ENCODE assay signal across 8 cellular contexts in the genomic region with DNA sequence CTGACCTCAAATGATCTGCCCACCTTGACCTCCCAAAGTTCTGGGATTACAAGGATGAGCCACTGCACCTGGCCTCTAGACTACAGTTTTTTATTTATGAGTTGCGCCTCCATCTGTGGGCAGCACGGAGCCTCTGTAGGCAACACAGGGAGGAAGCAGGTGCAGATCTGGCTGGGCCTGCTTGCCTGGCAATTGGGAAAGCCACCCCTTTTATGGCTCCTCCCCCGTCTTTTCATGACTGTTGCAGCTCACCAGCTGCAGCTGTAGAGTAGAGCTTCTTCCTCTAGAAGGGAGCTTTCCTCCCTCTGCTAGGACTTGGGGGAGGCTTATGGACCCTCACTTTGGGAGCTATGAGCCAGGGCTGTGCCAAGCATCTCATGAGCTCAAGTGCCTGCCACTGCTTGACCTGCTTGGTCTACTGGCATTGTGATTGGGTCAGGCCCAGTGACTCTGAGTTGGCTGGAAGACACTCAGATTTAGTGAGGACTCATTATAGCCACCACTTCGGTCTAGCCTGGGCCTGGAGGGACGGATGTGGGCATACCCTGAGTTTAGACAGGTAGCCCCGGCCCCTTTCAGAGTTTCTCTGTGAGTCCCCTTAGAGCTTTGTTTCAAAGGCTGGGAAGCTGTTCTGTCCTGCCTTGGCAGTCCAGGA. TPM values are rescaled to one million over a fixed set of nuclear protein-coding genes. Genes with fewer than 3 reads are reported as not detected.
DNase-seq lines count a peak whose midpoint lies in the region; ATAC-seq and TF ChIP-seq lines count a peak whose summit lies in the region.

No MANE protein-coding gene starts in this region.

- CTCF ChIA-PET in activated naive CD4-positive, alpha-beta T cell treated with anti-CD3 and anti-CD28 coated beads, Interleukin-2, amount 10 ng/mL, durations not matched to agents 7 days and 5 days (lab: Charles Lee), result interaction anchor here (1.6 to 9.7 kb wide), 2 partner anchors 9 to 67 kb away, joined by 5 to 432 read pairs; no protein-coding TSS in a partner anchor
- CTCF ChIA-PET in activated B cell treated with CpG ODN at 0.5 μM for 24 hours (lab: Charles Lee), result interaction anchor here (0.7 to 9.0 kb wide), 4 partner anchors 15 to 68 kb away, joined by 3 to 321 read pairs (median 7); partner anchors contain the start of genes PRMT7 and SLC7A6OS
- CTCF ChIA-PET in CD8-positive, alpha-beta memory T cell (lab: Charles Lee), result interaction anchor here (5.5 to 8.0 kb wide), 2 partner anchors 13 to 67 kb away, joined by 42 to 405 read pairs; partner anchors contain the start of gene PLA2G15

- peak; percentile 38 for ATAC-seq in HG03565 (IDR thresholded peaks at IDR 0.05; ENCODE audit: unreplicated experiment)
- ATAC-seq in activated B cell treated with CpG ODN at 0.5 μM for 24 hours (ENCODE audit: low read depth), result peak; percentile 83
- ATAC-seq in effector memory CD8-positive, alpha-beta T cell (replicated peaks), result no peak

- H3K79me2 ChIP-seq in osteoblast (ENCODE audit: insufficient read depth, low read length), result peaks cover 4% of the 10 kb centered on the region

- DNase-seq in activated naive CD4-positive, alpha-beta T cell treated with anti-CD3 and anti-CD28 coated beads, Interleukin-2, amount 10 ng/mL, durations not matched to agents 7 days and 5 days, result peak; percentile 69
- DNase-seq in activated naive CD4-positive, alpha-beta T cell treated with anti-CD3 and anti-CD28 coated beads, Interleukin-2, amount 50 U/mL, for 16 hours, result no peak
- DNase-seq in activated B cell treated with CpG ODN at 0.5 μM for 24 hours (no peak), osteoblast (ENCODE audit: insufficient read length, low spot score, missing footprints) (peak; percentile 87), MG63 (no peak)
- DNase-seq in effector memory CD8-positive, alpha-beta T cell, result no peak
- no peak for DNase-seq in CD8-positive, alpha-beta memory T cell

- peak overlapping the region; percentile 49 for H2AFZ ChIP-seq in osteoblast (ENCODE audit: low read length)

- TF ChIP-seq CTCF in activated B cell treated with CpG ODN at 0.5 μM for 24 hours (IDR thresholded peaks at IDR 0.05) (no peak), osteoblast (IDR thresholded peaks at IDR 0.05; ENCODE audit: extremely low read depth, low read depth, low read length) (no peak)

- no peaks in the 10 kb centered on the region for H4K20me1 ChIP-seq in osteoblast (ENCODE audit: insufficient read depth, low read length)

- no peak overlapping the region for H3K4me3 Mint-ChIP-seq in activated naive CD4-positive, alpha-beta T cell treated with anti-CD3 and anti-CD28 coated beads, Interleukin-2, amount 10 ng/mL, durations not matched to agents 7 days and 5 days
- H3K4me3 Mint-ChIP-seq in activated B cell treated with CpG ODN at 0.5 μM for 24 hours, result no peak overlapping the region
- no peak overlapping the region for H3K4me3 Mint-ChIP-seq in effector memory CD8-positive, alpha-beta T cell
- no peak overlapping the region for H3K4me3 Mint-ChIP-seq in CD8-positive, alpha-beta memory T cell

- no peaks in the 10 kb centered on the region for H3K27me3 Mint-ChIP-seq in activated naive CD4-positive, alpha-beta T cell treated with anti-CD3 and anti-CD28 coated beads, Interleukin-2, amount 10 ng/mL, durations not matched to agents 7 days and 5 days
- no peaks in the 10 kb centered on the region for H3K27me3 Mint-ChIP-seq in activated B cell treated with CpG ODN at 0.5 μM for 24 hours
- no peaks in the 10 kb centered on the region for H3K27me3 Mint-ChIP-seq in effector memory CD8-positive, alpha-beta T cell
- peaks cover 0 to 1% of the 10 kb centered on the region in 2 donors for H3K27me3 Mint-ChIP-seq in CD8-positive, alpha-beta memory T cell

- intact Hi-C loops in activated B cell treated with CpG ODN at 0.5 μM for 24 hours (cut with micrococcal nuclease), result loop anchor here (1.0 kb wide), 1 partner anchor 12 kb away; the partner anchor contains the start of gene PLA2G15

- POLR2A ChIA-PET in activated B cell treated with CpG ODN at 0.5 μM for 24 hours (lab: Charles Lee), result interaction anchor here (0.6 to 1.6 kb wide), 10 partner anchors 12 to 252 kb away, joined by 3 to 8 read pairs (median 4); partner anchors contain the start of genes DDX28, DUS2, PLA2G15 and PRMT7
- POLR2A ChIA-PET in CD8-positive, alpha-beta memory T cell (lab: Charles Lee), result no interaction called here

- H3K27ac ChIP-seq in osteoblast (ENCODE audit: low read depth, low read length), result peak overlapping the region; percentile 78
- no peak overlapping the region for H3K27ac ChIP-seq in CD8-positive, alpha-beta memory T cell (ENCODE audit: low read depth, low read length)

- no peaks in the 10 kb centered on the region for H3K9me3 Mint-ChIP-seq in activated naive CD4-positive, alpha-beta T cell treated with anti-CD3 and anti-CD28 coated beads, Interleukin-2, amount 10 ng/mL, durations not matched to agents 7 days and 5 days
- H3K9me3 Mint-ChIP-seq in activated B cell treated with CpG ODN at 0.5 μM for 24 hours, result no peaks in the 10 kb centered on the region
- H3K9me3 Mint-ChIP-seq in effector memory CD8-positive, alpha-beta T cell, result no peaks in the 10 kb centered on the region
- H3K9me3 Mint-ChIP-seq in CD8-positive, alpha-beta memory T cell, result no peaks in the 10 kb centered on the region

- H3K4me3 ChIP-seq in osteoblast (ENCODE audit: insufficient read depth, low read length), result no peak overlapping the region
- no peak overlapping the region for H3K4me3 ChIP-seq in MG63
- H3K4me3 ChIP-seq in CD8-positive, alpha-beta memory T cell (ENCODE audit: low read length), result no peak overlapping the region

- H3K27me3 ChIP-seq in osteoblast (ENCODE audit: insufficient read depth, low read length), result no peaks in the 10 kb centered on the region
- no peaks in the 10 kb centered on the region for H3K27me3 ChIP-seq in MG63
- H3K27me3 ChIP-seq in CD8-positive, alpha-beta memory T cell (ENCODE audit: insufficient read depth, low read length, poor library complexity, severe bottlenecking), result no peaks in the 10 kb centered on the region

- peak overlapping the region; percentile 34 for H3K27ac Mint-ChIP-seq in activated naive CD4-positive, alpha-beta T cell treated with anti-CD3 and anti-CD28 coated beads, Interleukin-2, amount 10 ng/mL, durations not matched to agents 7 days and 5 days
- H3K27ac Mint-ChIP-seq in activated B cell treated with CpG ODN at 0.5 μM for 24 hours, result peak overlapping the region; percentile 88
- no peak overlapping the region for H3K27ac Mint-ChIP-seq in effector memory CD8-positive, alpha-beta T cell
- H3K27ac Mint-ChIP-seq in CD8-positive, alpha-beta memory T cell, result no peak overlapping the region

- H3K36me3 Mint-ChIP-seq in activated naive CD4-positive, alpha-beta T cell treated with anti-CD3 and anti-CD28 coated beads, Interleukin-2, amount 10 ng/mL, durations not matched to agents 7 days and 5 days, result peaks cover 4% of the 10 kb centered on the region
- H3K36me3 Mint-ChIP-seq in activated B cell treated with CpG ODN at 0.5 μM for 24 hours (ENCODE audit: low read depth), result peaks cover 12% of the 10 kb centered on the region
- H3K36me3 Mint-ChIP-seq in effector memory CD8-positive, alpha-beta T cell (ENCODE audit: insufficient read depth), result peaks cover 24% of the 10 kb centered on the region
- H3K36me3 Mint-ChIP-seq in CD8-positive, alpha-beta memory T cell, result peaks cover 0 to 48% (median 12%) of the 10 kb centered on the region in 3 donors

- peaks cover 17% of the 10 kb centered on the region for H3K4me1 ChIP-seq in osteoblast (ENCODE audit: insufficient read depth, low read length)
- H3K4me1 ChIP-seq in CD8-positive, alpha-beta memory T cell (ENCODE audit: insufficient read depth, low read length), result peaks cover 6% of the 10 kb centered on the region

- H3K4me1 Mint-ChIP-seq in activated naive CD4-positive, alpha-beta T cell treated with anti-CD3 and anti-CD28 coated beads, Interleukin-2, amount 10 ng/mL, durations not matched to agents 7 days and 5 days, result peaks cover 24% of the 10 kb centered on the region
- H3K4me1 Mint-ChIP-seq in activated B cell treated with CpG ODN at 0.5 μM for 24 hours, result peaks cover 34% of the 10 kb centered on the region
- peaks cover 6% of the 10 kb centered on the region in 2 donors for H3K4me1 Mint-ChIP-seq in effector memory CD8-positive, alpha-beta T cell (ENCODE audit: low read depth in 2 of 2)
- peaks cover 6 to 9% (median 8%) of the 10 kb centered on the region in 3 donors for H3K4me1 Mint-ChIP-seq in CD8-positive, alpha-beta memory T cell

- peaks cover 45% of the 10 kb centered on the region for H3K36me3 ChIP-seq in osteoblast (ENCODE audit: insufficient read depth, low read length)
- H3K36me3 ChIP-seq in MG63, result no peaks in the 10 kb centered on the region
- H3K36me3 ChIP-seq in CD8-positive, alpha-beta memory T cell (ENCODE audit: insufficient read depth, low read length), result peaks cover 5% of the 10 kb centered on the region

- no peaks in the 10 kb centered on the region for H3K9me3 ChIP-seq in osteoblast (ENCODE audit: low read depth, low read length)
- no peaks in the 10 kb centered on the region for H3K9me3 ChIP-seq in MG63
- H3K9me3 ChIP-seq in CD8-positive, alpha-beta memory T cell (ENCODE audit: low read length), result no peaks in the 10 kb centered on the region

- peak overlapping the region; percentile 52 for H3K4me2 ChIP-seq in osteoblast (ENCODE audit: insufficient read depth, low read length)

RNA-seq across cellular contexts. Expression of gene SLC7A6, which starts 6.9 kb away (rescaled TPM):
- 52.5 and 54.1 TPM in 2 replicates for total RNA-seq in activated B cell treated with CpG ODN at 0.5 μM for 24 hours
- 35.1 and 36.9 TPM in 2 replicates for total RNA-seq in osteoblast
- total RNA-seq in MG63 (2014; rRNA removed; shearing (Covaris generic); ENCODE audit: low replicate concordance), result 3.9 and 6.5 TPM in 2 replicates
- 10 to 100 TPM; 91.2 to 94.9 TPM for total RNA-seq in CD8-positive, alpha-beta memory T cell
- 18.7 TPM for polyA plus RNA-seq in CD8-positive, alpha-beta memory T cell

RNA-seq across cellular contexts. Expression of gene PLA2G15, which starts 12.2 kb away (rescaled TPM):
- total RNA-seq in activated B cell treated with CpG ODN at 0.5 μM for 24 hours, result 5.7 and 8.6 TPM in 2 replicates
- 30.8 and 30.9 TPM in 2 replicates for total RNA-seq in osteoblast
- 10.4 and 13.7 TPM in 2 replicates for total RNA-seq in MG63 (2014; rRNA removed; shearing (Covaris generic); ENCODE audit: low replicate concordance)
- total RNA-seq in CD8-positive, alpha-beta memory T cell, result 1 to 10 TPM; 9.0 to 9.4 TPM
- polyA plus RNA-seq in CD8-positive, alpha-beta memory T cell, result 11.0 TPM

RNA-seq across cellular contexts. Expression of gene ESRP2, which starts 21.5 kb away (rescaled TPM):
- total RNA-seq in activated B cell treated with CpG ODN at 0.5 μM for 24 hours, result 0.10 and 0.40 TPM in 2 replicates
- under 0.01 TPM in 1 of 2 replicates, not detected in the other for total RNA-seq in osteoblast
- 0.36 TPM in 1 of 2 replicates, not detected in the other for total RNA-seq in MG63 (2014; rRNA removed; shearing (Covaris generic); ENCODE audit: low replicate concordance)
- total RNA-seq in CD8-positive, alpha-beta memory T cell, result under 1 TPM; 0.11 to 0.27 TPM
- polyA plus RNA-seq in CD8-positive, alpha-beta memory T cell, result 0.32 TPM

RNA-seq across cellular contexts. Expression of gene SLC7A6OS, which starts 53.4 kb away (rescaled TPM):
- total RNA-seq in activated B cell treated with CpG ODN at 0.5 μM for 24 hours (34.8 and 42.0 TPM in 2 replicates), osteoblast (12.1 and 12.3 TPM in 2 replicates)
- total RNA-seq in MG63 (2014; rRNA removed; shearing (Covaris generic); ENCODE audit: low replicate concordance), result 5.5 and 5.7 TPM in 2 replicates
- 10 to 100 TPM; 21.8 to 25.5 TPM for total RNA-seq in CD8-positive, alpha-beta memory T cell
- polyA plus RNA-seq in CD8-positive, alpha-beta memory T cell, result 28.2 TPM

RNA-seq across cellular contexts. Expression of gene PRMT7, which starts 53.4 kb away (rescaled TPM):
- total RNA-seq in activated B cell treated with CpG ODN at 0.5 μM for 24 hours (41.8 and 50.3 TPM in 2 replicates), osteoblast (35.4 and 36.9 TPM in 2 replicates)
- total RNA-seq in MG63 (2014; rRNA removed; shearing (Covaris generic); ENCODE audit: low replicate concordance), result 42.5 and 81.1 TPM in 2 replicates
- total RNA-seq in CD8-positive, alpha-beta memory T cell, result 10 to 100 TPM; 61.1 to 67.5 TPM
- 41.8 TPM for polyA plus RNA-seq in CD8-positive, alpha-beta memory T cell

Comparison
In these comparisons a context has a peak if more than half of its experiments do, and no peak if none do; other contexts are left out.
1. DNase-seq: peak in activated naive CD4-positive, alpha-beta T cell treated with anti-CD3 and anti-CD28 coated beads, Interleukin-2, amount 10 ng/mL, durations not matched to agents 7 days and 5 days (single experiment) and osteoblast (single experiment); none in activated naive CD4-positive, alpha-beta T cell treated with anti-CD3 and anti-CD28 coated beads, Interleukin-2, amount 50 U/mL, for 16 hours (single experiment), activated B cell treated with CpG ODN at 0.5 μM for 24 hours (single experiment), effector memory CD8-positive, alpha-beta T cell (0 of 3), MG63 (single experiment) and CD8-positive, alpha-beta memory T cell (0 of 5).
2. H3K27ac Mint-ChIP-seq: peak in activated naive CD4-positive, alpha-beta T cell treated with anti-CD3 and anti-CD28 coated beads, Interleukin-2, amount 10 ng/mL, durations not matched to agents 7 days and 5 days (single experiment) and activated B cell treated with CpG ODN at 0.5 μM for 24 hours (single experiment); none in effector memory CD8-positive, alpha-beta T cell (0 of 2) and CD8-positive, alpha-beta memory T cell (0 of 8).